22 cellular contexts compared by ENCODE assay signal in genomic region chr21:42799948-42800347, GRCh38.
DNase-seq lines count a peak whose midpoint lies in the region; ATAC-seq and TF ChIP-seq lines count a peak whose summit lies in the region.
"Had no signal": no experiment of that assay in that cellular context is flagged by ENCODE, and none has a peak within 500 bp of the region (broad histone marks: within the 10 kb centered on the region; RNA-seq: fewer than 3 reads in every experiment).

No MANE protein-coding gene starts in this region.

- H3K4me2 ChIP-seq in PC-9, result peak overlapping the region; percentile 26; the same call in 1 of the 2 replicates

- H3K36me3 ChIP-seq in PC-9 (ENCODE audit: low read depth), result no peaks in the 10 kb centered on the region
- H3K36me3 ChIP-seq in ascending aorta, result no peaks in the 10 kb centered on the region
- H3K36me3 ChIP-seq: HAP-1 had no signal

- no peaks in the 10 kb centered on the region for H3K79me2 ChIP-seq in PC-9 (ENCODE audit: low read depth)

- no peak for TF ChIP-seq CTCF in PC-9 (conservative IDR thresholded peaks at IDR 0.05)
- no peak for TF ChIP-seq CTCF in foreskin keratinocyte (conservative IDR thresholded peaks at IDR 0.05)
- TF ChIP-seq CTCF in ascending aorta (IDR thresholded peaks at IDR 0.05), result no peak

- peak; percentile 15 for ATAC-seq in foreskin keratinocyte
- ATAC-seq in stimulated activated memory B cell treated with anti-CD40 and anti-IgM and Interleukin-4, amounts not matched to agents 10 μg/mL and 1 μg/mL and 100 μg/mL, for 72 hours, result peak; percentile 97
- no peak for ATAC-seq in HG03175 (IDR thresholded peaks at IDR 0.05; ENCODE audit: unreplicated experiment)
- ATAC-seq: left cardiac atrium, sciatic nerve had no signal

- H3K4me3 Mint-ChIP-seq in stimulated activated memory B cell treated with anti-CD40 and anti-IgM and Interleukin-4, amounts not matched to agents 10 μg/mL and 1 μg/mL and 100 μg/mL, for 72 hours, result peak overlapping the region; percentile 52
- H3K4me3 Mint-ChIP-seq: activated CD4-positive, alpha-beta T cell treated with anti-CD3 and anti-CD28 coated beads, Interleukin-2, amount 10 ng/mL, durations not matched to agents 24 days and 14 days; CD14-positive monocyte; neural crest cell had no signal

- H3K4me1 ChIP-seq in PC-9 (replicated peaks; ENCODE audit: insufficient read depth), result peaks cover 33% of the 10 kb centered on the region
- peaks cover 11% of the 10 kb centered on the region for H3K4me1 ChIP-seq in foreskin keratinocyte
- H3K4me1 ChIP-seq in ascending aorta, result no peaks in the 10 kb centered on the region
- H3K4me1 ChIP-seq: HAP-1 had no signal

- H3K27ac ChIP-seq in PC-9 (peak overlapping the region; percentile 53; the same call in 1 of the 2 replicates), foreskin keratinocyte (no peak overlapping the region), ascending aorta (no peak overlapping the region)
- H3K27ac ChIP-seq: coronary artery had no signal

- CTCF ChIA-PET in PC-9 (lab: Charles Lee), result no interaction called here

- no peaks in the 10 kb centered on the region for H3K9me2 ChIP-seq in PC-9 (ENCODE audit: insufficient read depth)

- H3K9me3 ChIP-seq in PC-9 (ENCODE audit: insufficient read depth, low read depth) (no peaks in the 10 kb centered on the region), ascending aorta (no peaks in the 10 kb centered on the region)
- H3K9me3 ChIP-seq: HAP-1 had no signal

- H2AFZ ChIP-seq in PC-9, result no peak overlapping the region

- no peaks in the 10 kb centered on the region for H3K36me3 Mint-ChIP-seq in stimulated activated memory B cell treated with anti-CD40 and anti-IgM and Interleukin-4, amounts not matched to agents 10 μg/mL and 1 μg/mL and 100 μg/mL, for 72 hours
- H3K36me3 Mint-ChIP-seq: CD14-positive monocyte had no signal

- no peaks in the 10 kb centered on the region for H4K20me1 ChIP-seq in PC-9 (ENCODE audit: insufficient read depth)

- no peaks in the 10 kb centered on the region for H3K9me3 Mint-ChIP-seq in stimulated activated memory B cell treated with anti-CD40 and anti-IgM and Interleukin-4, amounts not matched to agents 10 μg/mL and 1 μg/mL and 100 μg/mL, for 72 hours
- H3K9me3 Mint-ChIP-seq: activated CD4-positive, alpha-beta T cell treated with anti-CD3 and anti-CD28 coated beads, Interleukin-2, amount 10 ng/mL, durations not matched to agents 24 days and 14 days; CD14-positive monocyte; neural crest cell had no signal

- H3K4me3 ChIP-seq in PC-9, result no peak overlapping the region
- H3K4me3 ChIP-seq in ascending aorta, result no peak overlapping the region
- H3K4me3 ChIP-seq: coronary artery, HAP-1 had no signal

- peaks cover 8% of the 10 kb centered on the region for H3K4me1 Mint-ChIP-seq in stimulated activated memory B cell treated with anti-CD40 and anti-IgM and Interleukin-4, amounts not matched to agents 10 μg/mL and 1 μg/mL and 100 μg/mL, for 72 hours
- H3K4me1 Mint-ChIP-seq: CD14-positive monocyte, neural crest cell had no signal

- POLR2A ChIA-PET in PC-9 (lab: Charles Lee; ENCODE audit: unreplicated experiment), result no interaction called here

- peaks cover 36% of the 10 kb centered on the region for H3F3A ChIP-seq in PC-9 (ENCODE audit: insufficient read depth, low read depth)

- H3K27me3 Mint-ChIP-seq in stimulated activated memory B cell treated with anti-CD40 and anti-IgM and Interleukin-4, amounts not matched to agents 10 μg/mL and 1 μg/mL and 100 μg/mL, for 72 hours, result peaks cover 12% of the 10 kb centered on the region

- BruUV-seq in PC-9 (replicated peaks; lab: Mats Ljungman, UMichigan), result no TSS peak

- DNase-seq in activated CD8-positive, alpha-beta memory T cell treated with anti-CD3 and anti-CD28 coated beads, Interleukin-2, amount 50 U/mL, for 48 hours, result peak; percentile 28
- DNase-seq in activated CD8-positive, alpha-beta memory T cell treated with anti-CD3 and anti-CD28 coated beads for 24 hours, result no peak
- DNase-seq in PC-9, result no peak
- DNase-seq in foreskin keratinocyte, result no peak
- DNase-seq in iPS-NIHi7 (ENCODE audit: extremely low spot score), result no peak
- DNase-seq in ascending aorta (ENCODE audit: low spot score in 2 of 2), result no peak
- DNase-seq: activated CD4-positive, alpha-beta T cell treated with anti-CD3 and anti-CD28 coated beads, Interleukin-2, amount 10 ng/mL, durations not matched to agents 24 days and 14 days; activated T-cell treated with anti-CD3 and anti-CD28 coated beads for 4 hours; left cardiac atrium; MM.1S; NCI-H146; NCI-H226; NCI-H82; posterior cingulate gyrus; SHP77 had no signal

- H3K27me3 ChIP-seq in PC-9 (ENCODE audit: insufficient read depth, low read depth), result no peaks in the 10 kb centered on the region
- H3K27me3 ChIP-seq in foreskin keratinocyte, result no peaks in the 10 kb centered on the region
- H3K27me3 ChIP-seq in ascending aorta, result no peaks in the 10 kb centered on the region

- intact Hi-C loops in PC-9 (cut with micrococcal nuclease; ENCODE audit: unreplicated experiment) (no loop called here), ascending aorta (cut with DNase I) (no loop called here)

- no peak overlapping the region for H3K27ac Mint-ChIP-seq in stimulated activated memory B cell treated with anti-CD40 and anti-IgM and Interleukin-4, amounts not matched to agents 10 μg/mL and 1 μg/mL and 100 μg/mL, for 72 hours
